ENCODE assay signal across 10 cellular contexts in genomic region chr11:76339217-76339616, GRCh38. TPM values are rescaled to one million over a fixed set of nuclear protein-coding genes. Genes with fewer than 3 reads are reported as not detected.
A peak's percentile ranks its signal among the peaks of the same experiment; 100 is the strongest.
DNase-seq lines count a peak whose midpoint lies in the region; ATAC-seq and TF ChIP-seq lines count a peak whose summit lies in the region.
"Had no signal": no experiment of that assay in that cellular context is flagged by ENCODE, and none has a peak within 500 bp of the region (broad histone marks: within the 10 kb centered on the region; RNA-seq: fewer than 3 reads in every experiment).

No MANE protein-coding gene starts in this region.

- no peaks in the 10 kb centered on the region for H3K27me3 Mint-ChIP-seq in activated CD4-positive, alpha-beta memory T cell treated with anti-CD3 and anti-CD28 coated beads for 36 hours
- H3K27me3 Mint-ChIP-seq in stimulated activated naive B cell treated with anti-CD40 and anti-IgM and Interleukin-4, amounts not matched to agents 10 μg/mL and 1 μg/mL and 100 μg/mL, for 72 hours: no peaks in the 10 kb centered on the region
- H3K27me3 Mint-ChIP-seq: stimulated activated naive CD8-positive, alpha-beta T cell treated with anti-CD3 and anti-CD28 coated beads, Interleukin-15, Interleukin-2, amounts not matched to agents 100 ng/mL and 50 ng/mL, for 24 hours had no signal

- no peaks in the 10 kb centered on the region for H3K27me3 ChIP-seq in left ventricle myocardium inferior (ENCODE audit: low read depth)
- H3K27me3 ChIP-seq in effector memory CD4-positive, alpha-beta T cell (replicated peaks; ENCODE audit: control insufficient read depth, insufficient read depth, low read length, poor library complexity, severe bottlenecking): no peaks in the 10 kb centered on the region

- H3K4me1 ChIP-seq in left ventricle myocardium inferior: peaks cover 27% of the 10 kb centered on the region
- H3K4me1 ChIP-seq in effector memory CD4-positive, alpha-beta T cell (ENCODE audit: control insufficient read depth, insufficient read depth, low read length, poor library complexity, severe bottlenecking): peaks cover 5% of the 10 kb centered on the region

- no peak overlapping the region for H3K27ac Mint-ChIP-seq in activated CD4-positive, alpha-beta memory T cell treated with anti-CD3 and anti-CD28 coated beads for 36 hours
- H3K27ac Mint-ChIP-seq in stimulated activated naive B cell treated with anti-CD40 and anti-IgM and Interleukin-4, amounts not matched to agents 10 μg/mL and 1 μg/mL and 100 μg/mL, for 72 hours: peak overlapping the region; percentile 10
- H3K27ac Mint-ChIP-seq: stimulated activated naive CD8-positive, alpha-beta T cell treated with anti-CD3 and anti-CD28 coated beads, Interleukin-15, Interleukin-2, amounts not matched to agents 100 ng/mL and 50 ng/mL, for 24 hours had no signal

- peaks cover 3% of the 10 kb centered on the region for H3K36me3 Mint-ChIP-seq in activated CD4-positive, alpha-beta memory T cell treated with anti-CD3 and anti-CD28 coated beads for 36 hours
- peaks cover 6 to 10% of the 10 kb centered on the region in 2 donors for H3K36me3 Mint-ChIP-seq in stimulated activated naive B cell treated with anti-CD40 and anti-IgM and Interleukin-4, amounts not matched to agents 10 μg/mL and 1 μg/mL and 100 μg/mL, for 72 hours

- no peaks in the 10 kb centered on the region for H3K36me3 ChIP-seq in left ventricle myocardium inferior
- H3K36me3 ChIP-seq in effector memory CD4-positive, alpha-beta T cell (ENCODE audit: control insufficient read depth, insufficient read depth, low read length): no peaks in the 10 kb centered on the region

- H3K9me3 ChIP-seq in left ventricle myocardium inferior (replicated peaks): peaks cover 13% of the 10 kb centered on the region
- peaks cover 6% of the 10 kb centered on the region for H3K9me3 ChIP-seq in effector memory CD4-positive, alpha-beta T cell (ENCODE audit: control insufficient read depth, low read length)

- TF ChIP-seq CTCF in GM12865 (IDR thresholded peaks at IDR 0.05; ENCODE audit: insufficient read depth, low read depth, low read length, missing control alignments) (no peak), left ventricle myocardium inferior (IDR thresholded peaks at IDR 0.05; ENCODE audit: borderline replicate concordance) (no peak)

- POLR2A ChIA-PET in activated CD4-positive, alpha-beta memory T cell treated with anti-CD3 and anti-CD28 coated beads for 36 hours (lab: Charles Lee): no interaction called here

- H3K4me3 ChIP-seq in GM12865 (ENCODE audit: low read depth, low read length) (no peak overlapping the region), left ventricle myocardium inferior (no peak overlapping the region)
- no peak overlapping the region for H3K4me3 ChIP-seq in effector memory CD4-positive, alpha-beta T cell (ENCODE audit: insufficient read depth, low read depth, low read length, poor library complexity, severe bottlenecking)

- no peak overlapping the region for H3K4me3 Mint-ChIP-seq in activated CD4-positive, alpha-beta memory T cell treated with anti-CD3 and anti-CD28 coated beads for 36 hours
- H3K4me3 Mint-ChIP-seq in stimulated activated naive B cell treated with anti-CD40 and anti-IgM and Interleukin-4, amounts not matched to agents 10 μg/mL and 1 μg/mL and 100 μg/mL, for 72 hours: no peak overlapping the region
- H3K4me3 Mint-ChIP-seq: stimulated activated naive CD8-positive, alpha-beta T cell treated with anti-CD3 and anti-CD28 coated beads, Interleukin-15, Interleukin-2, amounts not matched to agents 100 ng/mL and 50 ng/mL, for 24 hours had no signal

- H3K27ac ChIP-seq in left ventricle myocardium inferior (replicated peaks): peak overlapping the region; percentile 81
- no peak overlapping the region for H3K27ac ChIP-seq in effector memory CD4-positive, alpha-beta T cell (ENCODE audit: insufficient read depth, low read length, poor library complexity, severe bottlenecking)

- CTCF ChIA-PET in activated CD4-positive, alpha-beta memory T cell treated with anti-CD3 and anti-CD28 coated beads for 36 hours (lab: Charles Lee): interaction anchor here (0.6 to 2.2 kb wide), 2 partner anchors 131 to 330 kb away, joined by 3 to 11 read pairs; no protein-coding TSS in a partner anchor

- H3K4me1 Mint-ChIP-seq in activated CD4-positive, alpha-beta memory T cell treated with anti-CD3 and anti-CD28 coated beads for 36 hours (ENCODE audit: low read depth): peaks cover 21% of the 10 kb centered on the region
- H3K4me1 Mint-ChIP-seq in stimulated activated naive B cell treated with anti-CD40 and anti-IgM and Interleukin-4, amounts not matched to agents 10 μg/mL and 1 μg/mL and 100 μg/mL, for 72 hours: peaks cover 12 to 22% of the 10 kb centered on the region in 2 donors

- peaks cover 22% of the 10 kb centered on the region for H3K9me3 Mint-ChIP-seq in activated CD4-positive, alpha-beta memory T cell treated with anti-CD3 and anti-CD28 coated beads for 36 hours
- H3K9me3 Mint-ChIP-seq in stimulated activated naive B cell treated with anti-CD40 and anti-IgM and Interleukin-4, amounts not matched to agents 10 μg/mL and 1 μg/mL and 100 μg/mL, for 72 hours: peaks cover 16 to 18% of the 10 kb centered on the region in 2 donors

- ATAC-seq in stimulated activated naive B cell treated with anti-CD40 and anti-IgM and Interleukin-4, amounts not matched to agents 10 μg/mL and 1 μg/mL and 100 μg/mL, for 72 hours (replicated peaks): peak in 1 of 2 donors; percentile 43

- intact Hi-C loops in activated CD4-positive, alpha-beta memory T cell treated with anti-CD3 and anti-CD28 coated beads for 36 hours (cut with micrococcal nuclease): no loop called here
- intact Hi-C loops in left ventricle myocardium inferior (cut with micrococcal nuclease): no loop called here

- DNase-seq in GM12865 (ENCODE audit: low read depth) (peak; percentile 15), left ventricle myocardium inferior (peak; percentile 58), hepatic stellate cell (ENCODE audit: low spot score) (no peak), NCI-H2196 (lab: John Stamatoyannopoulos, UW; ENCODE audit: unreplicated experiment) (no peak)
- peak; percentile 23 for DNase-seq in activated CD4-positive, alpha-beta memory T cell treated with anti-CD3 and anti-CD28 coated beads for 36 hours
- DNase-seq in stimulated activated naive B cell treated with anti-CD40 and anti-IgM and Interleukin-4, amounts not matched to agents 10 μg/mL and 1 μg/mL and 100 μg/mL, for 72 hours: no peak
- DNase-seq in effector memory CD4-positive, alpha-beta T cell: no peak
- no peak for DNase-seq in activated effector memory CD4-positive, alpha-beta T cell treated with anti-CD3 and anti-CD28 coated beads, Interleukin-2, amount 50 U/mL, for 16 hours
- DNase-seq: T-helper 9 cell had no signal

RNA-seq across cellular contexts. Expression of gene THAP12, which starts 41.7 kb away (rescaled TPM):
- 10 to 100 TPM; 46.2 to 49.2 TPM for total RNA-seq in activated CD4-positive, alpha-beta memory T cell treated with anti-CD3 and anti-CD28 coated beads for 36 hours
- total RNA-seq in left ventricle myocardium inferior: 20.5 TPM

RNA-seq across cellular contexts. Expression of gene GVQW3, which starts 41.9 kb away (rescaled TPM):
- 1 to 10 TPM; 2.3 to 3.3 TPM for total RNA-seq in activated CD4-positive, alpha-beta memory T cell treated with anti-CD3 and anti-CD28 coated beads for 36 hours
- total RNA-seq in left ventricle myocardium inferior: 1.8 TPM

Comparison
In these comparisons a context has a peak if more than half of its experiments do, and no peak if none do; other contexts are left out.
1. DNase-seq: peak in GM12865 (single experiment), activated CD4-positive, alpha-beta memory T cell treated with anti-CD3 and anti-CD28 coated beads for 36 hours (single experiment) and left ventricle myocardium inferior (single experiment); none in stimulated activated naive B cell treated with anti-CD40 and anti-IgM and Interleukin-4, amounts not matched to agents 10 μg/mL and 1 μg/mL and 100 μg/mL, for 72 hours (single experiment), effector memory CD4-positive, alpha-beta T cell (0 of 3), hepatic stellate cell (single experiment), NCI-H2196 (single experiment) and activated effector memory CD4-positive, alpha-beta T cell treated with anti-CD3 and anti-CD28 coated beads, Interleukin-2, amount 50 U/mL, for 16 hours (single experiment).